In genomic region chr2:161416633-161417427, GRCh38 we compare ENCODE assay signal across 8 cellular contexts. TPM values are rescaled to one million over a fixed set of nuclear protein-coding genes. Genes with fewer than 3 reads are reported as not detected.
A peak's percentile ranks its signal among the peaks of the same experiment; 100 is the strongest.
DNase-seq lines count a peak whose midpoint lies in the region; ATAC-seq, FAIRE-seq and TF ChIP-seq lines count a peak whose summit lies in the region.

No MANE protein-coding gene starts in this region.

- H3K4me1 ChIP-seq in kidney (ENCODE audit: control insufficient read depth in 1 of 2, insufficient read depth in 1 of 2, low read depth in 1 of 2, low read length in 2 of 2) = peaks cover 0 to 7% of the 10 kb centered on the region in 2 donors

- H3K36me3 Mint-ChIP-seq in CD4-positive, alpha-beta T cell (ENCODE audit: low read depth) = no peaks in the 10 kb centered on the region
- H3K36me3 Mint-ChIP-seq in activated T-cell treated with anti-CD3 and anti-CD28 coated beads, Interleukin-2, amount 50 U/mL, for 4 hours (ENCODE audit: insufficient read depth) = peaks cover 1% of the 10 kb centered on the region
- H3K36me3 Mint-ChIP-seq in mesothelial cell of epicardium = no peaks in the 10 kb centered on the region

- no peak overlapping the region for H3K27ac Mint-ChIP-seq in CD4-positive, alpha-beta T cell
- H3K27ac Mint-ChIP-seq in mesothelial cell of epicardium = peak overlapping the region; percentile 13

- H3K9me3 Mint-ChIP-seq in CD4-positive, alpha-beta T cell = no peaks in the 10 kb centered on the region
- no peaks in the 10 kb centered on the region for H3K9me3 Mint-ChIP-seq in activated T-cell treated with anti-CD3 and anti-CD28 coated beads, Interleukin-2, amount 50 U/mL, for 4 hours
- no peaks in the 10 kb centered on the region for H3K9me3 Mint-ChIP-seq in mesothelial cell of epicardium

- H3K27ac ChIP-seq in CD4-positive, alpha-beta T cell (ENCODE audit: low read depth, low read length) = no peak overlapping the region
- no peak overlapping the region for H3K27ac ChIP-seq in kidney (ENCODE audit: low read depth in 2 of 2, low read length in 2 of 2)

- peaks cover 82% of the 10 kb centered on the region for H3K27me3 ChIP-seq in CD4-positive, alpha-beta T cell (ENCODE audit: control insufficient read depth, insufficient read depth, low read length)

- H3K4me3 Mint-ChIP-seq in CD4-positive, alpha-beta T cell = peak overlapping the region; percentile 71
- peak overlapping the region; percentile 35 for H3K4me3 Mint-ChIP-seq in activated T-cell treated with anti-CD3 and anti-CD28 coated beads, Interleukin-2, amount 50 U/mL, for 4 hours
- H3K4me3 Mint-ChIP-seq in mesothelial cell of epicardium = no peak overlapping the region

- H3K4me1 Mint-ChIP-seq in CD4-positive, alpha-beta T cell (ENCODE audit: low read depth) = peaks cover 52% of the 10 kb centered on the region
- peaks cover 46% of the 10 kb centered on the region for H3K4me1 Mint-ChIP-seq in activated T-cell treated with anti-CD3 and anti-CD28 coated beads, Interleukin-2, amount 50 U/mL, for 4 hours (ENCODE audit: low read depth)
- peaks cover 32% of the 10 kb centered on the region for H3K4me1 Mint-ChIP-seq in mesothelial cell of epicardium

- intact Hi-C loops in CD4-positive, alpha-beta T cell (cut with DNase I, micrococcal nuclease) = loop anchor here in 1 of 2 experiments (5.0 kb wide), 1 partner anchor 280 kb away; no protein-coding TSS in a partner anchor
- intact Hi-C loops in kidney (cut with DNase I) = no loop called here

- FAIRE-seq in kidney (lab: Jason Lieb, UNC) = no peak

- POLR2A ChIA-PET in CD4-positive, alpha-beta T cell (lab: Charles Lee) = interaction anchor here (1.5 kb wide), 1 partner anchor 8 kb away, joined by 6 read pairs; no protein-coding TSS in a partner anchor
- POLR2A ChIA-PET in GM10248 (lab: Yijun Ruan, JAX) = no interaction called here

- no peaks in the 10 kb centered on the region for H3K9me3 ChIP-seq in CD4-positive, alpha-beta T cell (ENCODE audit: control insufficient read depth, low read length)
- H3K9me3 ChIP-seq in kidney (ENCODE audit: control insufficient read depth in 1 of 2, low read length in 2 of 2) = no peaks in the 10 kb centered on the region

- no peak overlapping the region for H3K9ac ChIP-seq in kidney (ENCODE audit: low read length in 2 of 2)

- no peaks in the 10 kb centered on the region for H3K36me3 ChIP-seq in kidney (ENCODE audit: control insufficient read depth in 1 of 2, insufficient read depth in 2 of 2, low read length in 2 of 2)

- ATAC-seq in CD4-positive, alpha-beta T cell (ENCODE audit: poor library complexity) = no peak
- peak; percentile 7 to 27 for ATAC-seq in activated T-cell treated with anti-CD3 and anti-CD28 coated beads, Interleukin-2, amount 50 U/mL, for 4 hours
- ATAC-seq in GM19397 (IDR thresholded peaks at IDR 0.05; ENCODE audit: unreplicated experiment) = no peak

- CTCF ChIA-PET in CD4-positive, alpha-beta T cell (lab: Charles Lee) = no interaction called here
- CTCF ChIA-PET in GM10248 (lab: Yijun Ruan, JAX) = interaction anchor here (0.9 kb wide), 1 partner anchor 12 kb away, joined by 3 read pairs; no protein-coding TSS in a partner anchor

- peak in 2 of 10 experiments; percentile 4 to 8 for DNase-seq in CD4-positive, alpha-beta T cell
- DNase-seq in GM10248 (ENCODE audit: extremely low spot score) (peak; percentile 26), mesothelial cell of epicardium (ENCODE audit: low spot score in 2 of 2, unreplicated experiment in 2 of 2) (peak in 1 of 2 experiments; percentile 41), kidney (no peak), KG1 (lab: John Stamatoyannopoulos, UW) (no peak)
- DNase-seq in activated T-cell treated with anti-CD3 and anti-CD28 coated beads, Interleukin-2, amount 50 U/mL, for 4 hours = no peak
- DNase-seq in effector CD4-positive, alpha-beta T cell = no peak

- no peak overlapping the region for H3K4me3 ChIP-seq in kidney (ENCODE audit: low read length in 2 of 2)

- H3K27me3 Mint-ChIP-seq in CD4-positive, alpha-beta T cell = peaks cover 83% of the 10 kb centered on the region
- H3K27me3 Mint-ChIP-seq in activated T-cell treated with anti-CD3 and anti-CD28 coated beads, Interleukin-2, amount 50 U/mL, for 4 hours (ENCODE audit: low read depth) = peaks cover 70% of the 10 kb centered on the region
- H3K27me3 Mint-ChIP-seq in mesothelial cell of epicardium (ENCODE audit: low read depth) = peaks cover 97% of the 10 kb centered on the region

- no peak for TF ChIP-seq CTCF in CD4-positive, alpha-beta T cell (IDR thresholded peaks at IDR 0.05)
- TF ChIP-seq CTCF in GM10248 (IDR thresholded peaks at IDR 0.05; ENCODE audit: control extremely low read depth, extremely low read depth, low read depth, missing control alignments) (no peak), mesothelial cell of epicardium (IDR thresholded peaks at IDR 0.05; ENCODE audit: unreplicated experiment) (no peak), kidney (IDR thresholded peaks at IDR 0.05; ENCODE audit: borderline replicate concordance, extremely low read depth, insufficient read depth) (no peak)

RNA-seq across cellular contexts. Expression of gene TBR1, which starts 0.7 kb away (rescaled TPM):
- not detected for total RNA-seq in CD4-positive, alpha-beta T cell
- not detected for total RNA-seq in activated T-cell treated with anti-CD3 and anti-CD28 coated beads, Interleukin-2, amount 50 U/mL, for 4 hours
- total RNA-seq in mesothelial cell of epicardium (0.09 to 0.13 TPM in 2 of 3 replicates, not detected in the other), kidney (not detected)
- not detected for polyA plus RNA-seq in kidney (ENCODE audit: insufficient read depth, low read depth, low replicate concordance)

Comparison
In these comparisons a context has a peak if more than half of its experiments do, and no peak if none do; other contexts are left out.
1. ATAC-seq: peak in activated T-cell treated with anti-CD3 and anti-CD28 coated beads, Interleukin-2, amount 50 U/mL, for 4 hours (2 of 2); none in CD4-positive, alpha-beta T cell (single experiment) and GM19397 (single experiment).